13 cellular contexts compared by ENCODE assay signal in genomic region chr10:123913688-123914268, GRCh38. TPM values are rescaled to one million over a fixed set of nuclear protein-coding genes. Genes with fewer than 3 reads are reported as not detected.
A peak's percentile ranks its signal among the peaks of the same experiment; 100 is the strongest.
DNase-seq lines count a peak whose midpoint lies in the region; ATAC-seq and TF ChIP-seq lines count a peak whose summit lies in the region.
"Had no signal": no experiment of that assay in that cellular context is flagged by ENCODE, and none has a peak within 500 bp of the region (broad histone marks: within the 10 kb centered on the region; RNA-seq: fewer than 3 reads in every experiment).

No MANE protein-coding gene starts in this region.

- H3K9me2 ChIP-seq in OCI-LY7 (ENCODE audit: insufficient read depth, low read length), result no peaks in the 10 kb centered on the region

- H4K20me1 ChIP-seq in OCI-LY7 (ENCODE audit: insufficient read depth, low read length), result no peaks in the 10 kb centered on the region

- intact Hi-C loops in cardiac septum (cut with DNase I) (no loop called here), left ventricle myocardium superior (cut with micrococcal nuclease) (no loop called here), OCI-LY7 (cut with micrococcal nuclease; ENCODE audit: unreplicated experiment) (no loop called here), thyroid gland (cut with DNase I) (no loop called here)

- H3K4me3 ChIP-seq in OCI-LY7 (ENCODE audit: low read depth, low read length, poor library complexity, severe bottlenecking) (no peak overlapping the region), gastroesophageal sphincter (no peak overlapping the region), thyroid gland (replicated peaks in 1 of 3) (no peak overlapping the region), brain microvascular endothelial cell (ENCODE audit: low read depth, low read length) (no peak overlapping the region)
- H3K4me3 ChIP-seq: dorsolateral prefrontal cortex, testis had no signal

- no peak overlapping the region for H3K4me2 ChIP-seq in OCI-LY7 (ENCODE audit: low read length)

- in situ Hi-C loops in brain microvascular endothelial cell (cut with HindIII; ENCODE audit: low pct_ligation_motif_present, low sequenced_read_pairs), result no loop called here

- H3K79me2 ChIP-seq in OCI-LY7 (ENCODE audit: insufficient read depth, low read depth, low read length), result no peaks in the 10 kb centered on the region

- 51 to 64% methylated on average over 7 of the region's 8 CpGs for WGBS in gastroesophageal sphincter (ENCODE audit: low coverage in 1 of 2), 2 donors
- WGBS in thyroid gland, 2 donors, result 52 to 55% methylated on average over 8 of the region's 8 CpGs

- TF ChIP-seq EP300 in gastroesophageal sphincter (IDR thresholded peaks at IDR 0.05), result no peak

- peak; percentile 76 for DNase-seq in cardiac septum (ENCODE audit: low spot score)
- DNase-seq in left ventricle myocardium superior, result no peak
- peak; percentile 22 for DNase-seq in OCI-LY7 (ENCODE audit: low spot score)
- DNase-seq in thyroid gland, result peak; percentile 25 to 29
- no peak for DNase-seq in DMS153 treated with DMSO at 0.1 percent for 48 hours (lab: John Stamatoyannopoulos, UW; ENCODE audit: unreplicated experiment)
- no peak for DNase-seq in brain microvascular endothelial cell
- DNase-seq: activated CD4-positive, alpha-beta T cell treated with anti-CD3 and anti-CD28 coated beads, Interleukin-2, amount 50 U/mL, for 48 hours; dorsolateral prefrontal cortex; IMR-90; NCI-H510A treated with DMSO at 0.1 percent for 48 hours; testis had no signal

- CTCF ChIA-PET in OCI-LY7 (lab: Charles Lee; ENCODE audit: unreplicated experiment), result no interaction called here

- H3K27ac ChIP-seq in OCI-LY7 (ENCODE audit: low read depth, low read length, poor library complexity, severe bottlenecking), result no peak overlapping the region
- no peak overlapping the region for H3K27ac ChIP-seq in gastroesophageal sphincter
- no peak overlapping the region for H3K27ac ChIP-seq in thyroid gland
- H3K27ac ChIP-seq in brain microvascular endothelial cell, result no peak overlapping the region
- H3K27ac ChIP-seq: testis had no signal

- H3K4me1 ChIP-seq in OCI-LY7 (ENCODE audit: insufficient read depth, low read length, poor library complexity, severe bottlenecking), result no peaks in the 10 kb centered on the region
- H3K4me1 ChIP-seq in gastroesophageal sphincter, result peaks cover 0 to 46% (median 0%) of the 10 kb centered on the region in 3 donors
- H3K4me1 ChIP-seq in thyroid gland, result peaks cover 22 to 28% of the 10 kb centered on the region in 2 donors
- H3K4me1 ChIP-seq: testis had no signal

- no peak for TF ChIP-seq CTCF in OCI-LY7 (conservative IDR thresholded peaks at IDR 0.05; ENCODE audit: low read length)
- no peak for TF ChIP-seq CTCF in gastroesophageal sphincter (IDR thresholded peaks at IDR 0.05)
- TF ChIP-seq CTCF in thyroid gland (IDR thresholded peaks at IDR 0.05), result no peak
- TF ChIP-seq CTCF in brain microvascular endothelial cell (IDR thresholded peaks at IDR 0.05; ENCODE audit: low read depth, low read length, missing control alignments), result no peak

- H2AFZ ChIP-seq in OCI-LY7 (ENCODE audit: low read length), result no peak overlapping the region

- H3K9me3 ChIP-seq in OCI-LY7 (ENCODE audit: low read length) (no peaks in the 10 kb centered on the region), gastroesophageal sphincter (peaks cover 0 to 2% (median 0%) of the 10 kb centered on the region in 3 donors), thyroid gland (no peaks in the 10 kb centered on the region)
- H3K9me3 ChIP-seq: testis had no signal

- TF ChIP-seq POLR2A in gastroesophageal sphincter (IDR thresholded peaks at IDR 0.05), result no peak
- no peak for TF ChIP-seq POLR2A in thyroid gland (IDR thresholded peaks at IDR 0.05)

- H3K27me3 ChIP-seq in gastroesophageal sphincter, result no peaks in the 10 kb centered on the region
- no peaks in the 10 kb centered on the region for H3K27me3 ChIP-seq in thyroid gland
- no peaks in the 10 kb centered on the region for H3K27me3 ChIP-seq in brain microvascular endothelial cell (replicated peaks)
- H3K27me3 ChIP-seq: testis had no signal

- ATAC-seq in left ventricle myocardium superior, result no peak
- ATAC-seq in gastroesophageal sphincter, result peak; percentile 58
- no peak for ATAC-seq in GM18861 (IDR thresholded peaks at IDR 0.05; ENCODE audit: unreplicated experiment)

- POLR2A ChIA-PET in OCI-LY7 (lab: Charles Lee), result interaction anchor here (1.0 kb wide), 1 partner anchor 9 kb away, joined by 4 read pairs; no protein-coding TSS in a partner anchor

- no TSS peak for BruUV-seq in OCI-LY7 (replicated peaks; lab: Mats Ljungman, UMichigan)

- H3K36me3 ChIP-seq in OCI-LY7 (ENCODE audit: insufficient read depth, low read length) (no peaks in the 10 kb centered on the region), gastroesophageal sphincter (no peaks in the 10 kb centered on the region), thyroid gland (no peaks in the 10 kb centered on the region), brain microvascular endothelial cell (replicated peaks) (no peaks in the 10 kb centered on the region)

RNA-seq across cellular contexts. Expression of gene CPXM2, which starts 22.2 kb away (rescaled TPM):
- 11.2 TPM for total RNA-seq in cardiac septum
- total RNA-seq in left ventricle myocardium superior, result 4.1 TPM
- not detected in 2 replicates for total RNA-seq in OCI-LY7 (2014; rRNA removed; shearing (Covaris generic))
- total RNA-seq in OCI-LY7 (2022), result not detected in 2 replicates
- 100 to 1,000 TPM in 1 of 4 donors, 10 to 100 TPM in 3; 57.1 to 165 (median 85.1) TPM for total RNA-seq in gastroesophageal sphincter
- 10 to 100 TPM in 1 of 4 donors, 1 to 10 TPM in 3; 6.3 to 11.6 (median 8.5) TPM for total RNA-seq in thyroid gland
- total RNA-seq: IMR-90 had no signal

Comparison
In these comparisons a context has a peak if more than half of its experiments do, and no peak if none do; other contexts are left out.
1. DNase-seq: peak in cardiac septum (single experiment), OCI-LY7 (single experiment) and thyroid gland (2 of 2); none in left ventricle myocardium superior (single experiment), DMS153 treated with DMSO at 0.1 percent for 48 hours (single experiment) and brain microvascular endothelial cell (single experiment).